In the genomic region with DNA sequence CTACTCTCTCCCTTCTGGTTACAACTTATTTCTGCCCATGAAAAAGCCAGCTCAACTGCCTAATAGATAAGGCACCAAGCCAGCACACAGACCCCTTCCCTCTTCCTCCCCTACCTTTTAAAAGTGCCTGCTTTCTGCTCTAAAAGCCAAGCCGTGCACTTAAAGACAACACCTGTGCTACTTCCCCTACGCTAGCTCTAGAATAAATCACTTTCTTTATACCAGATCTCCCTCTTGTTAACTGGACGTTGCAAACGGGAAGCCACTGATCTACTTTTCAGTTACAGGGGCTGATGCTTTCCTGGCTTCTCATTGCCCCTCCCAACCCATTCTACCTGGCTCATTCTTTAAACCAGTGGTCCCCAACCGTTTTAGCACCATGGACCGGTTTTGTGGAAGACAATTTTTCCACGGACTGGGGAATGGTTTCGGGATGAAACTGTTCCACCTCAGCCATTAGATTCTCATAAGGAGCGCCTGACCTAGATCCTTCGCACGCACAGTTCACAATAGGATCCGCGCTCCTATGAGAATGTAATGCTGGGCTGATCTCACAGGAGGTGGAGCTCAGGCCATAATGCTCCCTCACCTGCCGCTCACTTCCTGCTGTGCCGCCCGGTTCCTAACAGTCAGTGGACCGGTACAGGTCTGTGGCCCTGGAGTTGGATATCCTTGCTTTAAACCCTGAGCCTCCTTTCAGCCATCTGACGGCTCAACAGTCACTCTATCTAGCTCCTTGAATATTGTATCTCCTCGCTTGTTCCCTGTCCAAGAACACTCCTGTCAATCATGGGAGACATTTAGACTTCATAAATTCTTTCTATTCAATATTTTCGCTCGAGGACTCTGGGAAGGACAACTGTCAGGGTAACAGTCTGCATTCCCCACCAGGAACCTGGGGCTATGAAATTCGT, we compare ENCODE assay signal across 7 cellular contexts. TPM values are rescaled to one million over a fixed set of nuclear protein-coding genes. Genes with fewer than 3 reads are reported as not detected.
DNase-seq lines count a peak whose midpoint lies in the region; ATAC-seq and TF ChIP-seq lines count a peak whose summit lies in the region.

No MANE protein-coding gene starts in this region.

- no peaks in the 10 kb centered on the region for H3K27me3 Mint-ChIP-seq in activated naive CD8-positive, alpha-beta T cell treated with anti-CD3 and anti-CD28 coated beads for 36 hours

- peak; percentile 12 for ATAC-seq in GM19467 (IDR thresholded peaks at IDR 0.05; ENCODE audit: unreplicated experiment)
- peak; percentile 39 for ATAC-seq in left ventricle myocardium superior
- peak in 1 of 4 donors; percentile 12 for ATAC-seq in psoas muscle
- ATAC-seq in HG03521 (IDR thresholded peaks at IDR 0.05; ENCODE audit: unreplicated experiment) = no peak

- intact Hi-C loops in left ventricle myocardium superior (cut with micrococcal nuclease) (no loop called here), psoas muscle (cut with DNase I) (loop anchor here (5.0 to 10.0 kb wide), 6 partner anchors 49 to 306 kb away; partner anchors contain the start of genes ZNF112 (in 1 of the 2), ZNF225 (in 1 of the 2), ZNF230 (in 1 of the 2) and ZNF235 (in 1 of the 2))

- H3K27ac Mint-ChIP-seq in activated naive CD8-positive, alpha-beta T cell treated with anti-CD3 and anti-CD28 coated beads for 36 hours = peak overlapping the region; percentile 86

- H3K27ac ChIP-seq in psoas muscle = peak overlapping the region; percentile 39

- H3K36me3 Mint-ChIP-seq in activated naive CD8-positive, alpha-beta T cell treated with anti-CD3 and anti-CD28 coated beads for 36 hours = peaks cover 41% of the 10 kb centered on the region

- H3K9me3 Mint-ChIP-seq in activated naive CD8-positive, alpha-beta T cell treated with anti-CD3 and anti-CD28 coated beads for 36 hours = peaks cover 39% of the 10 kb centered on the region

- H3K36me3 ChIP-seq in psoas muscle (ENCODE audit: insufficient read depth in 1 of 2, low read depth in 1 of 2) = peaks cover 3 to 13% of the 10 kb centered on the region in 2 donors

- H3K4me3 ChIP-seq in psoas muscle = peak overlapping the region; percentile 78

- TF ChIP-seq CTCF in psoas muscle (IDR thresholded peaks at IDR 0.05) = no peak

- H3K27me3 ChIP-seq in psoas muscle (ENCODE audit: insufficient read depth in 3 of 3, low read length in 2 of 3) = peaks cover 0 to 12% (median 5%) of the 10 kb centered on the region in 3 donors

- DNase-seq in NCI-H2196 (lab: John Stamatoyannopoulos, UW; ENCODE audit: unreplicated experiment) (peak; percentile 73), left ventricle myocardium superior (peak; percentile 26), psoas muscle (no peak), GM19240 (ENCODE audit: insufficient read length, low spot score) (no peak)
- peak; percentile 28 for DNase-seq in activated naive CD8-positive, alpha-beta T cell treated with anti-CD3 and anti-CD28 coated beads for 36 hours

- H3K4me1 Mint-ChIP-seq in activated naive CD8-positive, alpha-beta T cell treated with anti-CD3 and anti-CD28 coated beads for 36 hours = peaks cover 20% of the 10 kb centered on the region

- peaks cover 22% of the 10 kb centered on the region for H3K9me3 ChIP-seq in psoas muscle

- 12 to 14% (median 12%) methylated on average over 22 of the region's 22 CpGs for WGBS in psoas muscle, 3 donors

- H3K4me3 Mint-ChIP-seq in activated naive CD8-positive, alpha-beta T cell treated with anti-CD3 and anti-CD28 coated beads for 36 hours = peak overlapping the region; percentile 89

- H3K4me1 ChIP-seq in psoas muscle = peaks cover 10% of the 10 kb centered on the region

RNA-seq across cellular contexts. Expression of gene ZNF223, which starts 0.8 kb away (rescaled TPM):
- 1 to 10 TPM; 1.4 to 1.8 TPM for total RNA-seq in activated naive CD8-positive, alpha-beta T cell treated with anti-CD3 and anti-CD28 coated beads for 36 hours
- total RNA-seq in left ventricle myocardium superior = 2.3 TPM
- total RNA-seq in psoas muscle = 1 to 10 TPM in 1 of 4 donors, under 1 TPM in 3; 0.19 to 1.5 (median 0.64) TPM
- 1 to 10 TPM; 1.4 to 2.3 (median 1.6) TPM for polyA plus RNA-seq in psoas muscle

RNA-seq across cellular contexts. Expression of gene ZNF284, which starts 21.0 kb away (rescaled TPM):
- 1 to 10 TPM; 1.6 to 1.7 TPM for total RNA-seq in activated naive CD8-positive, alpha-beta T cell treated with anti-CD3 and anti-CD28 coated beads for 36 hours
- total RNA-seq in left ventricle myocardium superior = 1.8 TPM
- 1 to 10 TPM in 2 of 4 donors, under 1 TPM in 2; 0.66 to 1.1 (median 0.91) TPM for total RNA-seq in psoas muscle
- under 1 TPM; 0.32 to 0.82 (median 0.40) TPM for polyA plus RNA-seq in psoas muscle

RNA-seq across cellular contexts. Expression of gene ZNF222, which starts 25.8 kb away (rescaled TPM):
- 1 to 10 TPM; 2.5 to 3.5 TPM for total RNA-seq in activated naive CD8-positive, alpha-beta T cell treated with anti-CD3 and anti-CD28 coated beads for 36 hours
- total RNA-seq in left ventricle myocardium superior (3.5 TPM), psoas muscle (1 to 10 TPM in 3 of 4 donors, under 1 TPM in 1; 0.47 to 1.9 (median 1.6) TPM)
- polyA plus RNA-seq in psoas muscle = 1 to 10 TPM; 2.1 to 4.0 (median 2.4) TPM

RNA-seq across cellular contexts. Expression of gene ZNF224, which starts 43.2 kb away (rescaled TPM):
- total RNA-seq in activated naive CD8-positive, alpha-beta T cell treated with anti-CD3 and anti-CD28 coated beads for 36 hours = 10 to 100 TPM; 13.4 to 14.6 TPM
- 15.5 TPM for total RNA-seq in left ventricle myocardium superior
- 10 to 100 TPM in 1 of 4 donors, 1 to 10 TPM in 3; 3.6 to 10.2 (median 6.4) TPM for total RNA-seq in psoas muscle
- 1 to 10 TPM; 3.2 to 6.8 (median 3.3) TPM for polyA plus RNA-seq in psoas muscle

RNA-seq across cellular contexts. Expression of gene ZNF230, which starts 48.2 kb away (rescaled TPM):
- 1 to 10 TPM; 2.5 to 3.9 TPM for total RNA-seq in activated naive CD8-positive, alpha-beta T cell treated with anti-CD3 and anti-CD28 coated beads for 36 hours
- total RNA-seq in left ventricle myocardium superior = 3.0 TPM
- 1 to 10 TPM in 3 of 4 donors, under 1 TPM in 1; 0.25 to 1.8 (median 1.2) TPM for total RNA-seq in psoas muscle
- 1 to 10 TPM in 1 of 3 donors, under 1 TPM in 2; 0.39 to 1.6 (median 0.55) TPM for polyA plus RNA-seq in psoas muscle

Comparison
In these comparisons a context has a peak if more than half of its experiments do, and no peak if none do; other contexts are left out.
1. DNase-seq: peak in NCI-H2196 (single experiment), activated naive CD8-positive, alpha-beta T cell treated with anti-CD3 and anti-CD28 coated beads for 36 hours (single experiment) and left ventricle myocardium superior (single experiment); none in psoas muscle (0 of 2) and GM19240 (single experiment).